Comparison of ENCODE assay signal across 2 cellular contexts in the genomic region with DNA sequence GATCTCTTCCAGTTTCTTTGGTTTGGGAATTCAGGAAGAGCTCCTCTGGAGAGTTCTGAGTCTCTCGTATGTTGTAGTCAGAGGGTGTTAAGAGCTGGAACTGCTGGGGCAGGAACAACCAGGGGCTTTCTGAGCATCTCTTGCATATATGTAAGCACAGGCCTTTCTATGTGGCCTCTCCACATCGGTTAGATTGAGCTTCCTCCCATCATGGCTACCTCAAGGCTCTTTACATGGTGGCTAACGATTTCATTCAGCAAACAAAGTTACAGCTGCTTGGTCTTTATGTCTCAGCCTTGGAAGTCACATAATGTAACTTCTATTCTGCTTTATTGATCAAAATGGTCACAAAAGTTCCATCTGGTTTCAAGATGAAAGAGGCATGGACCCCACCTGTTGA.
TF ChIP-seq lines count a peak whose summit lies in the region.

No MANE protein-coding gene starts in this region.

TF ChIP-seq in HCT116, 20 proteins besides CTCF, POLR2A, EP300 and RAD21:
- TF ChIP-seq EGR1 (IDR thresholded peaks at IDR 0.05; ENCODE audit: low read depth) (no peak), CBX3 (IDR thresholded peaks at IDR 0.05; ENCODE audit: low read depth) (0 out of 2 replicates have a peak, but pooled peaks have one; percentile 17)

TF ChIP-seq in K562, 482 proteins besides CTCF, POLR2A, EP300 and RAD21:
- TF ChIP-seq, protein P1, sequence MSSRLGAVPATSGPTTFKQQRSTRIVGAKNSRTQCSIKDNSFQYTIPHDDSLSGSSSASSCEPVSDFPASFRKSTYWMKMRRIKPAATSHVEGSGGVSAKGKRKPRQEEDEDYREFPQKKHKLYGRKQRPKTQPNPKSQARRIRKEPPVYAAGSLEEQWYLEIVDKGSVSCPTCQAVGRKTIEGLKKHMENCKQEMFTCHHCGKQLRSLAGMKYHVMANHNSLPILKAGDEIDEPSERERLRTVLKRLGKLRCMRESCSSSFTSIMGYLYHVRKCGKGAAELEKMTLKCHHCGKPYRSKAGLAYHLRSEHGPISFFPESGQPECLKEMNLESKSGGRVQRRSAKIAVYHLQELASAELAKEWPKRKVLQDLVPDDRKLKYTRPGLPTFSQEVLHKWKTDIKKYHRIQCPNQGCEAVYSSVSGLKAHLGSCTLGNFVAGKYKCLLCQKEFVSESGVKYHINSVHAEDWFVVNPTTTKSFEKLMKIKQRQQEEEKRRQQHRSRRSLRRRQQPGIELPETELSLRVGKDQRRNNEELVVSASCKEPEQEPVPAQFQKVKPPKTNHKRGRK (tag; IDR thresholded peaks at IDR 0.05) = no peak
- no peak for TF ChIP-seq CBFA2T2 (conservative IDR thresholded peaks at IDR 0.05)
- peak in 2 of 3 experiments; percentile 11 to 78 for TF ChIP-seq YY1 (IDR thresholded peaks at IDR 0.05; ENCODE audit: borderline replicate concordance in 1 of 3, control insufficient read depth in 1 of 3, extremely low read depth in 1 of 3, insufficient read depth in 3 of 3, insufficient read length in 1 of 3, insufficient replicate concordance in 2 of 3, low read depth in 1 of 3, low read length in 2 of 3)
